In genomic region chr5:178153530-178154340, GRCh38 we compare ENCODE assay signal across 1 cellular context.
TF ChIP-seq lines count a peak whose summit lies in the region.

NHP2 (minus strand) TSS chr5:178153885; CDS start chr5:178153817, 68 bp downstream.

TF ChIP-seq in GM12878, 131 proteins besides CTCF, POLR2A, EP300 and RAD21 (continued from another document and continues in another):
- TF ChIP-seq ZBTB40 (IDR thresholded peaks at IDR 0.05; ENCODE audit: borderline replicate concordance): peak; percentile 79
- TF ChIP-seq JUND (IDR thresholded peaks at IDR 0.05; ENCODE audit: low read depth, low read length): no peak
- TF ChIP-seq HCFC1 (IDR thresholded peaks at IDR 0.05; ENCODE audit: low read length): peak; percentile 67
- no peak for TF ChIP-seq RCOR1 (conservative IDR thresholded peaks at IDR 0.05; ENCODE audit: low read depth, low read length)
- TF ChIP-seq, protein P1, sequence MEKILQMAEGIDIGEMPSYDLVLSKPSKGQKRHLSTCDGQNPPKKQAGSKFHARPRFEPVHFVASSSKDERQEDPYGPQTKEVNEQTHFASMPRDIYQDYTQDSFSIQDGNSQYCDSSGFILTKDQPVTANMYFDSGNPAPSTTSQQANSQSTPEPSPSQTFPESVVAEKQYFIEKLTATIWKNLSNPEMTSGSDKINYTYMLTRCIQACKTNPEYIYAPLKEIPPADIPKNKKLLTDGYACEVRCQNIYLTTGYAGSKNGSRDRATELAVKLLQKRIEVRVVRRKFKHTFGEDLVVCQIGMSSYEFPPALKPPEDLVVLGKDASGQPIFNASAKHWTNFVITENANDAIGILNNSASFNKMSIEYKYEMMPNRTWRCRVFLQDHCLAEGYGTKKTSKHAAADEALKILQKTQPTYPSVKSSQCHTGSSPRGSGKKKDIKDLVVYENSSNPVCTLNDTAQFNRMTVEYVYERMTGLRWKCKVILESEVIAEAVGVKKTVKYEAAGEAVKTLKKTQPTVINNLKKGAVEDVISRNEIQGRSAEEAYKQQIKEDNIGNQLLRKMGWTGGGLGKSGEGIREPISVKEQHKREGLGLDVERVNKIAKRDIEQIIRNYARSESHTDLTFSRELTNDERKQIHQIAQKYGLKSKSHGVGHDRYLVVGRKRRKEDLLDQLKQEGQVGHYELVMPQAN (conservative IDR thresholded peaks at IDR 0.05): peak; percentile 96
- TF ChIP-seq TAF1 (IDR thresholded peaks at IDR 0.05; ENCODE audit: borderline replicate concordance, low read depth, low read length): peak; percentile 42; the same call in 1 of the 2 replicates
- TF ChIP-seq KLF5 (IDR thresholded peaks at IDR 0.05; ENCODE audit: partially characterized antibody): no peak
- TF ChIP-seq POLR2AphosphoS5 (IDR thresholded peaks at IDR 0.05; ENCODE audit: low read length): peak; percentile 56
- TF ChIP-seq MYC (IDR thresholded peaks at IDR 0.05; ENCODE audit: insufficient read depth, insufficient read length, insufficient replicate concordance, low read length, severe bottlenecking): peak; percentile 92
- TF ChIP-seq, protein P2, sequence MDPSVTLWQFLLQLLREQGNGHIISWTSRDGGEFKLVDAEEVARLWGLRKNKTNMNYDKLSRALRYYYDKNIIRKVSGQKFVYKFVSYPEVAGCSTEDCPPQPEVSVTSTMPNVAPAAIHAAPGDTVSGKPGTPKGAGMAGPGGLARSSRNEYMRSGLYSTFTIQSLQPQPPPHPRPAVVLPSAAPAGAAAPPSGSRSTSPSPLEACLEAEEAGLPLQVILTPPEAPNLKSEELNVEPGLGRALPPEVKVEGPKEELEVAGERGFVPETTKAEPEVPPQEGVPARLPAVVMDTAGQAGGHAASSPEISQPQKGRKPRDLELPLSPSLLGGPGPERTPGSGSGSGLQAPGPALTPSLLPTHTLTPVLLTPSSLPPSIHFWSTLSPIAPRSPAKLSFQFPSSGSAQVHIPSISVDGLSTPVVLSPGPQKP (IDR thresholded peaks at IDR 0.05; ENCODE audit: low read depth, low read length): peak; percentile 46; the same call in 1 of the 2 replicates
- no peak for TF ChIP-seq DPF2 (IDR thresholded peaks at IDR 0.05)
- TF ChIP-seq NR2C1 (IDR thresholded peaks at IDR 0.05): peak; percentile 94
- TF ChIP-seq RELA (IDR thresholded peaks at IDR 0.05; ENCODE audit: borderline replicate concordance, partially characterized antibody): peak; percentile 5
- TF ChIP-seq ASH2L (IDR thresholded peaks at IDR 0.05; ENCODE audit: borderline replicate concordance, low read depth): no peak
- peak; percentile 98 for TF ChIP-seq CREB1 (IDR thresholded peaks at IDR 0.05; ENCODE audit: low read depth)
- TF ChIP-seq HDGF (IDR thresholded peaks at IDR 0.05): peak; percentile 96
- peak; percentile 35; the same call in 1 of the 2 replicates for TF ChIP-seq ATF7 (IDR thresholded peaks at IDR 0.05; ENCODE audit: low read depth)
- no peak for TF ChIP-seq RBBP5 (conservative IDR thresholded peaks at IDR 0.05)
- 0 out of 2 replicates have a peak, but pooled peaks have one; percentile 31 for TF ChIP-seq CBFB (IDR thresholded peaks at IDR 0.05; ENCODE audit: low read depth)
- TF ChIP-seq ZNF384 (IDR thresholded peaks at IDR 0.05; ENCODE audit: borderline replicate concordance, low read depth, low read length): peak; percentile 7; the same call in 1 of the 2 replicates
- no peak for TF ChIP-seq ZNF622 (IDR thresholded peaks at IDR 0.05)
- TF ChIP-seq, protein P3, sequence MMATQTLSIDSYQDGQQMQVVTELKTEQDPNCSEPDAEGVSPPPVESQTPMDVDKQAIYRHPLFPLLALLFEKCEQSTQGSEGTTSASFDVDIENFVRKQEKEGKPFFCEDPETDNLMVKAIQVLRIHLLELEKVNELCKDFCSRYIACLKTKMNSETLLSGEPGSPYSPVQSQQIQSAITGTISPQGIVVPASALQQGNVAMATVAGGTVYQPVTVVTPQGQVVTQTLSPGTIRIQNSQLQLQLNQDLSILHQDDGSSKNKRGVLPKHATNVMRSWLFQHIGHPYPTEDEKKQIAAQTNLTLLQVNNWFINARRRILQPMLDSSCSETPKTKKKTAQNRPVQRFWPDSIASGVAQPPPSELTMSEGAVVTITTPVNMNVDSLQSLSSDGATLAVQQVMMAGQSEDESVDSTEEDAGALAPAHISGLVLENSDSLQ (IDR thresholded peaks at IDR 0.05): no peak
- TF ChIP-seq SMAD5 (IDR thresholded peaks at IDR 0.05; ENCODE audit: low read depth): no peak
- TF ChIP-seq SRF (IDR thresholded peaks at IDR 0.05; ENCODE audit: low read depth in 2 of 2, low read length in 2 of 2): 0 out of 4 replicates have a peak, but pooled peaks of 1 of the 2 experiments have one; percentile 47
- TF ChIP-seq CHD2 (IDR thresholded peaks at IDR 0.05; ENCODE audit: borderline replicate concordance, low read depth, low read length): peak; percentile 74
- no peak for TF ChIP-seq YY1 (IDR thresholded peaks at IDR 0.05; ENCODE audit: low read depth, low read length)
- no peak for TF ChIP-seq KDM1A (IDR thresholded peaks at IDR 0.05; ENCODE audit: borderline replicate concordance)
- TF ChIP-seq, protein P4, sequence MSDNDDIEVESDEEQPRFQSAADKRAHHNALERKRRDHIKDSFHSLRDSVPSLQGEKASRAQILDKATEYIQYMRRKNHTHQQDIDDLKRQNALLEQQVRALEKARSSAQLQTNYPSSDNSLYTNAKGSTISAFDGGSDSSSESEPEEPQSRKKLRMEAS (IDR thresholded peaks at IDR 0.05; ENCODE audit: low read depth, low read length): peak; percentile 87
- TF ChIP-seq, protein P5, sequence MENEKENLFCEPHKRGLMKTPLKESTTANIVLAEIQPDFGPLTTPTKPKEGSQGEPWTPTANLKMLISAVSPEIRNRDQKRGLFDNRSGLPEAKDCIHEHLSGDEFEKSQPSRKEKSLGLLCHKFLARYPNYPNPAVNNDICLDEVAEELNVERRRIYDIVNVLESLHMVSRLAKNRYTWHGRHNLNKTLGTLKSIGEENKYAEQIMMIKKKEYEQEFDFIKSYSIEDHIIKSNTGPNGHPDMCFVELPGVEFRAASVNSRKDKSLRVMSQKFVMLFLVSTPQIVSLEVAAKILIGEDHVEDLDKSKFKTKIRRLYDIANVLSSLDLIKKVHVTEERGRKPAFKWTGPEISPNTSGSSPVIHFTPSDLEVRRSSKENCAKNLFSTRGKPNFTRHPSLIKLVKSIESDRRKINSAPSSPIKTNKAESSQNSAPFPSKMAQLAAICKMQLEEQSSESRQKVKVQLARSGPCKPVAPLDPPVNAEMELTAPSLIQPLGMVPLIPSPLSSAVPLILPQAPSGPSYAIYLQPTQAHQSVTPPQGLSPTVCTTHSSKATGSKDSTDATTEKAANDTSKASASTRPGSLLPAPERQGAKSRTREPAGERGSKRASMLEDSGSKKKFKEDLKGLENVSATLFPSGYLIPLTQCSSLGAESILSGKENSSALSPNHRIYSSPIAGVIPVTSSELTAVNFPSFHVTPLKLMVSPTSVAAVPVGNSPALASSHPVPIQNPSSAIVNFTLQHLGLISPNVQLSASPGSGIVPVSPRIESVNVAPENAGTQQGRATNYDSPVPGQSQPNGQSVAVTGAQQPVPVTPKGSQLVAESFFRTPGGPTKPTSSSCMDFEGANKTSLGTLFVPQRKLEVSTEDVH (IDR thresholded peaks at IDR 0.05; ENCODE audit: low read depth, partially characterized antibody): peak; percentile 55
- no peak for TF ChIP-seq IRF4 (IDR thresholded peaks at IDR 0.05; ENCODE audit: low read depth, low read length)
- TF ChIP-seq CHD1 (IDR thresholded peaks at IDR 0.05; ENCODE audit: low read depth, low read length): no peak
- TF ChIP-seq ZNF687 (IDR thresholded peaks at IDR 0.05): peak; percentile 61; the same call in 1 of the 2 replicates
- no peak for TF ChIP-seq STAT1 (conservative IDR thresholded peaks at IDR 0.05)
- no peak for TF ChIP-seq SMARCA5 (IDR thresholded peaks at IDR 0.05)
- no peak for TF ChIP-seq BRCA1 (IDR thresholded peaks at IDR 0.05; ENCODE audit: low read depth, low read length)
- TF ChIP-seq, protein P6, sequence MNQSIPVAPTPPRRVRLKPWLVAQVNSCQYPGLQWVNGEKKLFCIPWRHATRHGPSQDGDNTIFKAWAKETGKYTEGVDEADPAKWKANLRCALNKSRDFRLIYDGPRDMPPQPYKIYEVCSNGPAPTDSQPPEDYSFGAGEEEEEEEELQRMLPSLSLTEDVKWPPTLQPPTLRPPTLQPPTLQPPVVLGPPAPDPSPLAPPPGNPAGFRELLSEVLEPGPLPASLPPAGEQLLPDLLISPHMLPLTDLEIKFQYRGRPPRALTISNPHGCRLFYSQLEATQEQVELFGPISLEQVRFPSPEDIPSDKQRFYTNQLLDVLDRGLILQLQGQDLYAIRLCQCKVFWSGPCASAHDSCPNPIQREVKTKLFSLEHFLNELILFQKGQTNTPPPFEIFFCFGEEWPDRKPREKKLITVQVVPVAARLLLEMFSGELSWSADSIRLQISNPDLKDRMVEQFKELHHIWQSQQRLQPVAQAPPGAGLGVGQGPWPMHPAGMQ (IDR thresholded peaks at IDR 0.05; ENCODE audit: borderline replicate concordance): no peak
- no peak for TF ChIP-seq FOS (IDR thresholded peaks at IDR 0.05; ENCODE audit: borderline replicate concordance, extremely low read depth, insufficient read length)
- TF ChIP-seq, protein P7, sequence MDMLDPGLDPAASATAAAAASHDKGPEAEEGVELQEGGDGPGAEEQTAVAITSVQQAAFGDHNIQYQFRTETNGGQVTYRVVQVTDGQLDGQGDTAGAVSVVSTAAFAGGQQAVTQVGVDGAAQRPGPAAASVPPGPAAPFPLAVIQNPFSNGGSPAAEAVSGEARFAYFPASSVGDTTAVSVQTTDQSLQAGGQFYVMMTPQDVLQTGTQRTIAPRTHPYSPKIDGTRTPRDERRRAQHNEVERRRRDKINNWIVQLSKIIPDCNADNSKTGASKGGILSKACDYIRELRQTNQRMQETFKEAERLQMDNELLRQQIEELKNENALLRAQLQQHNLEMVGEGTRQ (IDR thresholded peaks at IDR 0.05; ENCODE audit: borderline replicate concordance, low read depth, low read length): no peak; the same call in 1 of the 2 replicates
- no peak for TF ChIP-seq EZH2 (IDR thresholded peaks at IDR 0.05; ENCODE audit: borderline replicate concordance, control insufficient read depth, low read depth, low read length)
- TF ChIP-seq IKZF2 (IDR thresholded peaks at IDR 0.05): peak in 1 of 2 experiments; percentile 43; a peak in 1 of 4 replicates
- no peak for TF ChIP-seq LARP7 (IDR thresholded peaks at IDR 0.05)
- no peak for TF ChIP-seq FOXK2 (IDR thresholded peaks at IDR 0.05)
- TF ChIP-seq GATAD2B (conservative IDR thresholded peaks at IDR 0.05; ENCODE audit: low read depth): 0 out of 2 replicates have a peak, but pooled peaks have one; percentile 34
- peak; percentile 75 for TF ChIP-seq NBN (IDR thresholded peaks at IDR 0.05)
- no peak for TF ChIP-seq SUPT20H (IDR thresholded peaks at IDR 0.05; ENCODE audit: borderline replicate concordance, control insufficient read depth, low read depth, low read length)
- TF ChIP-seq NFYA (IDR thresholded peaks at IDR 0.05; ENCODE audit: borderline replicate concordance, low read depth, low read length): no peak; the same call in 1 of the 2 replicates
- no peak for TF ChIP-seq ZNF274 (IDR thresholded peaks at IDR 0.05; ENCODE audit: insufficient read depth, insufficient read length)
- 0 out of 2 replicates have a peak, but pooled peaks have one; percentile 42 for TF ChIP-seq SREBF1 (IDR thresholded peaks at IDR 0.05; ENCODE audit: low read length)
- TF ChIP-seq POU2F2 (IDR thresholded peaks at IDR 0.05; ENCODE audit: borderline replicate concordance, low read depth, low read length): no peak
